19 cellular contexts compared by ENCODE assay signal in the genomic region with DNA sequence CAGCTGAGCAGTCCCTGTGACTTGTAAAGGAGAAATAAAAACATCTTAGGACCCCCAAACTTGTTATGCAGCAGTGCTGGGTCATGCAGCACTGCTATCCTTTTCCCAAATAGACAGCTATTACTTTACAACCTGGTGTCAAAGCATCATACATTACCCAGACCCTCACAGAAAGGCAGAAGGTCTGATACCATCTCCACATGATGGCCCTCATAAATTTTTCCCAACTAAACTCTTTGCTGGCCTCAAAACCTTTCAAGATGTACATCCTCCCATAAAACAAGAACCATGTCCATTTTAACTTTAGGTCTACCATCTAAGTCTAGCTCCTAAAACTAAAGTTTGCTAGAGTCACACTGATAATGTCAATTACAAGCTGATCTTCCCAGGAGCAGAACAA. TPM values are rescaled to one million over a fixed set of nuclear protein-coding genes. Genes with fewer than 3 reads are reported as not detected.
A peak's percentile ranks its signal among the peaks of the same experiment; 100 is the strongest.
DNase-seq lines count a peak whose midpoint lies in the region; ATAC-seq and TF ChIP-seq lines count a peak whose summit lies in the region.
"Had no signal": no experiment of that assay in that cellular context is flagged by ENCODE, and none has a peak within 500 bp of the region (broad histone marks: within the 10 kb centered on the region; RNA-seq: fewer than 3 reads in every experiment).

No MANE protein-coding gene starts in this region.

- H3K36me3 ChIP-seq in CD4-positive, CD25-positive, alpha-beta regulatory T cell (ENCODE audit: control insufficient read depth, insufficient read depth, low read length): no peaks in the 10 kb centered on the region
- H3K36me3 ChIP-seq in DOHH2 (ENCODE audit: control insufficient read depth, low read length) (no peaks in the 10 kb centered on the region), mesendoderm (ENCODE audit: control insufficient read depth, insufficient read depth, low read length) (no peaks in the 10 kb centered on the region), thyroid gland (no peaks in the 10 kb centered on the region)

- H3K36me3 Mint-ChIP-seq in CD4-positive, CD25-positive, alpha-beta regulatory T cell: peaks cover 9% of the 10 kb centered on the region
- H3K36me3 Mint-ChIP-seq in activated naive CD8-positive, alpha-beta T cell: peaks cover 21% of the 10 kb centered on the region

- no peak overlapping the region for H3K4me3 Mint-ChIP-seq in CD4-positive, CD25-positive, alpha-beta regulatory T cell
- H3K4me3 Mint-ChIP-seq in activated naive CD8-positive, alpha-beta T cell: peak overlapping the region; percentile 30
- H3K4me3 Mint-ChIP-seq: H9 had no signal

- no peaks in the 10 kb centered on the region for H3K9me2 ChIP-seq in DOHH2 (replicated peaks; ENCODE audit: control insufficient read depth, low read length)

- H3K23ac ChIP-seq in mesendoderm (ENCODE audit: low read length): no peak overlapping the region

- POLR2A ChIA-PET in RWPE1 (lab: Yijun Ruan, JAX; ENCODE audit: low non-redundant PET): no interaction called here

- H3K27me3 Mint-ChIP-seq in CD4-positive, CD25-positive, alpha-beta regulatory T cell: no peaks in the 10 kb centered on the region
- no peaks in the 10 kb centered on the region for H3K27me3 Mint-ChIP-seq in activated naive CD8-positive, alpha-beta T cell
- H3K27me3 Mint-ChIP-seq: CD4-positive, alpha-beta memory T cell had no signal

- no peak overlapping the region for H2BK15ac ChIP-seq in mesendoderm (replicated peaks; ENCODE audit: low read depth)

- peak overlapping the region in 2 of 3 donors; percentile 6 to 69 for H3K27ac Mint-ChIP-seq in CD4-positive, CD25-positive, alpha-beta regulatory T cell
- peak overlapping the region; percentile 13 for H3K27ac Mint-ChIP-seq in activated naive CD8-positive, alpha-beta T cell
- H3K27ac Mint-ChIP-seq: H9 had no signal

- H3K27ac ChIP-seq in CD4-positive, CD25-positive, alpha-beta regulatory T cell (ENCODE audit: insufficient read depth, low read length, poor library complexity, severe bottlenecking): no peak overlapping the region
- H3K27ac ChIP-seq in DOHH2 (ENCODE audit: low read depth, low read length): no peak overlapping the region; the same call in 1 of the 2 replicates
- no peak overlapping the region for H3K27ac ChIP-seq in mesendoderm (ENCODE audit: low read depth, low read length)
- H3K27ac ChIP-seq in thyroid gland: no peak overlapping the region
- no peak overlapping the region for H3K27ac ChIP-seq in RWPE1

- H3K56ac ChIP-seq in mesendoderm (ENCODE audit: low read length): peak overlapping the region; percentile 58

- H3K79me1 ChIP-seq in mesendoderm (ENCODE audit: low read length): no peaks in the 10 kb centered on the region

- H4K20me1 ChIP-seq in DOHH2 (ENCODE audit: control insufficient read depth, insufficient read depth, low read depth, low read length): no peaks in the 10 kb centered on the region

- peaks cover 0 to 14% (median 5%) of the 10 kb centered on the region in 7 donors for H3K9me3 Mint-ChIP-seq in CD4-positive, CD25-positive, alpha-beta regulatory T cell
- H3K9me3 Mint-ChIP-seq in activated naive CD8-positive, alpha-beta T cell (ENCODE audit: low read depth): peaks cover 11% of the 10 kb centered on the region

- H3K4ac ChIP-seq in mesendoderm (ENCODE audit: low read depth, low read length): no peak overlapping the region

- no peak for ATAC-seq in CD4-positive, CD25-positive, alpha-beta regulatory T cell (ENCODE audit: low read depth in 2 of 2)
- no peak for ATAC-seq in GM21576 (IDR thresholded peaks at IDR 0.05; ENCODE audit: unreplicated experiment)

- peaks cover 10 to 45% (median 27%) of the 10 kb centered on the region in 4 donors for H3K4me1 Mint-ChIP-seq in CD4-positive, CD25-positive, alpha-beta regulatory T cell
- H3K4me1 Mint-ChIP-seq in activated naive CD8-positive, alpha-beta T cell (ENCODE audit: low read depth): peaks cover 36% of the 10 kb centered on the region

- peaks cover 4% of the 10 kb centered on the region for H3K4me1 ChIP-seq in CD4-positive, CD25-positive, alpha-beta regulatory T cell (ENCODE audit: control insufficient read depth, insufficient read depth, low read length, poor library complexity, severe bottlenecking)
- H3K4me1 ChIP-seq in DOHH2 (ENCODE audit: control insufficient read depth, low read length): peaks cover 37% of the 10 kb centered on the region
- H3K4me1 ChIP-seq in mesendoderm (ENCODE audit: control insufficient read depth, low read depth, low read length): no peaks in the 10 kb centered on the region
- no peaks in the 10 kb centered on the region for H3K4me1 ChIP-seq in thyroid gland

- peak overlapping the region; percentile 19 for H3K4me2 ChIP-seq in DOHH2 (ENCODE audit: low read length)
- H3K4me2 ChIP-seq in mesendoderm (ENCODE audit: low read length): no peak overlapping the region

- intact Hi-C loops in thyroid gland (cut with DNase I): loop anchor here (10.0 kb wide), 1 partner anchor 226 kb away; a partner anchor contains a TSS

- no peak for TF ChIP-seq CTCF in DOHH2 (IDR thresholded peaks at IDR 0.05; ENCODE audit: low read depth, low read length, poor library complexity, severe bottlenecking)
- TF ChIP-seq CTCF in thyroid gland (IDR thresholded peaks at IDR 0.05): no peak
- no peak for TF ChIP-seq CTCF in RWPE1 (conservative IDR thresholded peaks at IDR 0.05; ENCODE audit: low read depth)

- TF ChIP-seq POLR2A in thyroid gland (IDR thresholded peaks at IDR 0.05): no peak

- H2BK120ac ChIP-seq in mesendoderm (ENCODE audit: low read depth, low read length): no peak overlapping the region

- H3K9me3 ChIP-seq in CD4-positive, CD25-positive, alpha-beta regulatory T cell (ENCODE audit: control insufficient read depth in 2 of 2, low read length in 2 of 2): peaks cover 0 to 3% of the 10 kb centered on the region in 2 experiments
- H3K9me3 ChIP-seq in DOHH2 (ENCODE audit: control insufficient read depth, insufficient read depth, low read length): peaks cover 19% of the 10 kb centered on the region
- H3K9me3 ChIP-seq in thyroid gland: no peaks in the 10 kb centered on the region

- CTCF ChIA-PET in RWPE1 (lab: Yijun Ruan, JAX): interaction anchor here (0.6 to 0.7 kb wide), 2 partner anchors 78 to 362 kb away, joined by 3 to 4 read pairs; no protein-coding TSS in a partner anchor

- H4K5ac ChIP-seq in mesendoderm (ENCODE audit: low read length): no peak overlapping the region

- H4K8ac ChIP-seq in mesendoderm (ENCODE audit: low read depth, low read length): no peak overlapping the region

- peaks cover 8% of the 10 kb centered on the region; the same call in 1 of the 2 replicates for H3F3A ChIP-seq in DOHH2 (ENCODE audit: control insufficient read depth, insufficient read depth)

- H3K79me2 ChIP-seq in DOHH2 (ENCODE audit: control insufficient read depth, low read length) (no peaks in the 10 kb centered on the region), mesendoderm (ENCODE audit: control insufficient read depth, insufficient read depth, low read length) (no peaks in the 10 kb centered on the region)

- no peak for DNase-seq in CD4-positive, CD25-positive, alpha-beta regulatory T cell
- no peak for DNase-seq in mesendoderm
- no peak for DNase-seq in NCI-H2196 (lab: John Stamatoyannopoulos, UW; ENCODE audit: unreplicated experiment)
- no peak for DNase-seq in thyroid gland
- DNase-seq in RWPE1 (ENCODE audit: low spot score): no peak
- DNase-seq: ACHN; CD4-positive, alpha-beta memory T cell; EL; H9; Karpas-422; MM.1S; NCI-H1105 treated with DMSO at 0.1 percent for 48 hours; NCI-H187; NCI-H446 treated with DMSO at 0.1 percent for 48 hours; NCI-H774; SHP77 treated with DMSO at 0.1 percent for 48 hours had no signal

- peak overlapping the region; percentile 43 for H2BK5ac ChIP-seq in mesendoderm (ENCODE audit: low read length)

- peak overlapping the region; percentile 43 for H2AK5ac ChIP-seq in mesendoderm (ENCODE audit: low read length)

- H3K9ac ChIP-seq in mesendoderm (ENCODE audit: low read length): no peak overlapping the region

- no peak overlapping the region for H3K18ac ChIP-seq in mesendoderm (ENCODE audit: low read length)

- no peak overlapping the region for H3K4me3 ChIP-seq in CD4-positive, CD25-positive, alpha-beta regulatory T cell (ENCODE audit: low read depth, low read length)
- no peak overlapping the region for H3K4me3 ChIP-seq in DOHH2 (ENCODE audit: low read length)
- no peak overlapping the region for H3K4me3 ChIP-seq in mesendoderm (ENCODE audit: low read length)
- H3K4me3 ChIP-seq in thyroid gland (replicated peaks in 1 of 3): no peak overlapping the region

- no peaks in the 10 kb centered on the region for H3K27me3 ChIP-seq in CD4-positive, CD25-positive, alpha-beta regulatory T cell (ENCODE audit: control insufficient read depth, insufficient read depth, low read length)
- H3K27me3 ChIP-seq in DOHH2 (ENCODE audit: control insufficient read depth, low read length) (no peaks in the 10 kb centered on the region), mesendoderm (ENCODE audit: insufficient read depth, low read length, poor library complexity) (no peaks in the 10 kb centered on the region), thyroid gland (no peaks in the 10 kb centered on the region)

RNA-seq across cellular contexts. Expression of a gene that starts 8.7 kb away (rescaled TPM):
- total RNA-seq in CD4-positive, CD25-positive, alpha-beta regulatory T cell: 282 TPM
- 100 to 1,000 TPM; 151 to 203 (median 172) TPM for polyA plus RNA-seq in CD4-positive, CD25-positive, alpha-beta regulatory T cell
- polyA plus RNA-seq in mesendoderm (2013, experiment 1 of 2): 90.8 TPM
- polyA plus RNA-seq in mesendoderm (2013, experiment 2 of 2): 95.0 TPM
- total RNA-seq in thyroid gland: 10 to 100 TPM; 62.5 to 75.1 (median 63.3) TPM
